25 cellular contexts compared by ENCODE assay signal in genomic region chr13:74450976-74451375, GRCh38.
DNase-seq lines count a peak whose midpoint lies in the region; ATAC-seq, FAIRE-seq and TF ChIP-seq lines count a peak whose summit lies in the region.
"Had no signal": no experiment of that assay in that cellular context is flagged by ENCODE, and none has a peak within 500 bp of the region (broad histone marks: within the 10 kb centered on the region; RNA-seq: fewer than 3 reads in every experiment).

No MANE protein-coding gene starts in this region.

- no peaks in the 10 kb centered on the region for H3K36me3 Mint-ChIP-seq in activated T-cell treated with anti-CD3 and anti-CD28 coated beads, Interleukin-2, amount 50 U/mL, for 24 hours (ENCODE audit: low read depth)
- H3K36me3 Mint-ChIP-seq: activated CD4-positive, alpha-beta memory T cell treated with anti-CD3 and anti-CD28 coated beads for 36 hours had no signal

- no peaks in the 10 kb centered on the region for H3K27me3 ChIP-seq in H1 (replicated peaks in 1 of 4; ENCODE audit: control insufficient read depth in 3 of 4, extremely low read depth in 1 of 4, insufficient read depth in 3 of 4, low read length in 3 of 4)
- no peaks in the 10 kb centered on the region for H3K27me3 ChIP-seq in ascending aorta
- H3K27me3 ChIP-seq: gastroesophageal sphincter had no signal

- no peak overlapping the region for H4K5ac ChIP-seq in H1 (ENCODE audit: insufficient read length, low read depth, low read length)

- H3K14ac ChIP-seq in H1 (ENCODE audit: insufficient read length) = no peak overlapping the region

- no peaks in the 10 kb centered on the region for H3K4me1 ChIP-seq in H1 (replicated peaks in 1 of 4; ENCODE audit: control insufficient read depth in 3 of 4, insufficient read depth in 4 of 4, low read length in 3 of 4)
- no peaks in the 10 kb centered on the region for H3K4me1 ChIP-seq in ascending aorta
- H3K4me1 ChIP-seq: gastroesophageal sphincter, parathyroid adenoma had no signal

- 0 out of 2 replicates have a peak overlapping the region, but pooled peaks have one; percentile 47 for H2AFZ ChIP-seq in H1 (ENCODE audit: low read length)
- H2AFZ ChIP-seq: parathyroid adenoma had no signal

- H3K23me2 ChIP-seq in H1 (ENCODE audit: low read depth, low read length) = no peaks in the 10 kb centered on the region

- H3K4me3 Mint-ChIP-seq in activated T-cell treated with anti-CD3 and anti-CD28 coated beads, Interleukin-2, amount 50 U/mL, for 24 hours = no peak overlapping the region
- H3K4me3 Mint-ChIP-seq: activated B cell treated with CpG ODN at 0.5 μM for 24 hours; activated CD4-positive, alpha-beta memory T cell treated with anti-CD3 and anti-CD28 coated beads for 36 hours; CD4-positive, alpha-beta T cell; naive thymus-derived CD4-positive, alpha-beta T cell had no signal

- H3K56ac ChIP-seq in H1 (replicated peaks; ENCODE audit: insufficient read length, low read depth, low read length) = no peak overlapping the region

- H2BK20ac ChIP-seq in H1 (ENCODE audit: low read length) = no peak overlapping the region

- H4K91ac ChIP-seq in H1 (replicated peaks; ENCODE audit: insufficient read length, low read length) = no peak overlapping the region

- no peaks in the 10 kb centered on the region for H3K79me1 ChIP-seq in H1 (ENCODE audit: low read depth, low read length)

- DNase-seq in AG20443 (ENCODE audit: low spot score) (peak; percentile 41), HS-5 (ENCODE audit: low read depth) (peak; percentile 10), H1 (ENCODE audit: low read depth in 1 of 2, low spot score in 2 of 2) (no peak), fibroblast of villous mesenchyme (ENCODE audit: low read depth) (peak; percentile 13), ascending aorta (ENCODE audit: low spot score in 2 of 2) (no peak)
- no peak for DNase-seq in activated T-cell treated with anti-CD3 and anti-CD28 coated beads, Interleukin-2, amount 50 U/mL, for 24 hours
- DNase-seq: ACHN; activated B cell treated with CpG ODN at 0.5 μM for 24 hours; activated CD4-positive, alpha-beta memory T cell treated with anti-CD3 and anti-CD28 coated beads for 36 hours; CD4-positive, alpha-beta T cell; DMS153; effector memory CD4-positive, alpha-beta T cell; kidney glomerular epithelial cell; mesendoderm; naive thymus-derived CD4-positive, alpha-beta T cell; NCI-H1417; T-helper 9 cell had no signal

- H3K18ac ChIP-seq in H1 (ENCODE audit: extremely low read depth, low read length) = no peak overlapping the region

- no peak overlapping the region for H2BK12ac ChIP-seq in H1 (ENCODE audit: low read depth, low read length)

- no peak for TF ChIP-seq RAD21 in H1 (IDR thresholded peaks at IDR 0.05 in 1 of 2, conservative IDR thresholded peaks at IDR 0.05 in 1 of 2; ENCODE audit: low read depth in 2 of 2, low read length in 2 of 2)

- TF ChIP-seq EP300 in H1 (IDR thresholded peaks at IDR 0.05; ENCODE audit: borderline replicate concordance in 1 of 2, low read depth in 2 of 2, low read length in 2 of 2) = no peak

- H3K27ac Mint-ChIP-seq in activated T-cell treated with anti-CD3 and anti-CD28 coated beads, Interleukin-2, amount 50 U/mL, for 24 hours = no peak overlapping the region
- H3K27ac Mint-ChIP-seq: activated B cell treated with CpG ODN at 0.5 μM for 24 hours; activated CD4-positive, alpha-beta memory T cell treated with anti-CD3 and anti-CD28 coated beads for 36 hours; CD4-positive, alpha-beta T cell; naive thymus-derived CD4-positive, alpha-beta T cell had no signal

- H2AK5ac ChIP-seq in H1 (ENCODE audit: low read depth, low read length) = no peak overlapping the region

- no peak overlapping the region for H2BK5ac ChIP-seq in H1 (ENCODE audit: low read depth, low read length)

- H3K4me1 Mint-ChIP-seq in activated T-cell treated with anti-CD3 and anti-CD28 coated beads, Interleukin-2, amount 50 U/mL, for 24 hours (ENCODE audit: low read depth) = peaks cover 4% of the 10 kb centered on the region

- no peak overlapping the region for H3K9ac ChIP-seq in H1 (replicated peaks in 1 of 4; ENCODE audit: extremely low read depth in 1 of 4, low read depth in 3 of 4, low read length in 3 of 4)
- H3K9ac ChIP-seq: parathyroid adenoma had no signal

- H3K36me3 ChIP-seq in H1 (ENCODE audit: control insufficient read depth in 2 of 4, insufficient read depth in 4 of 4, low read length in 3 of 4) (no peaks in the 10 kb centered on the region), ascending aorta (no peaks in the 10 kb centered on the region)
- H3K36me3 ChIP-seq: gastroesophageal sphincter had no signal

- no peak overlapping the region for H2BK15ac ChIP-seq in H1 (ENCODE audit: low read length)

- H2BK120ac ChIP-seq in H1 (replicated peaks; ENCODE audit: low read depth, low read length) = no peak overlapping the region

- H3K9me3 ChIP-seq in H1 (ENCODE audit: insufficient read depth in 2 of 2, low read depth in 1 of 2, low read length in 1 of 2) = no peaks in the 10 kb centered on the region
- H3K9me3 ChIP-seq in ascending aorta = peaks cover 0 to 14% of the 10 kb centered on the region in 2 donors
- H3K9me3 ChIP-seq: gastroesophageal sphincter had no signal

- FAIRE-seq in H1 (lab: Jason Lieb, UNC) = no peak
- FAIRE-seq: GM12892, HepG2 had no signal

- H3K23ac ChIP-seq in H1 (ENCODE audit: insufficient read length) = no peak overlapping the region

- POLR2A ChIA-PET in H1 (lab: Charles Lee; ENCODE audit: partially characterized antibody) = no interaction called here

- intact Hi-C loops in ascending aorta (cut with DNase I) = no loop called here

- H3K27me3 Mint-ChIP-seq in activated T-cell treated with anti-CD3 and anti-CD28 coated beads, Interleukin-2, amount 50 U/mL, for 24 hours = peaks cover 17% of the 10 kb centered on the region

- no peak for ATAC-seq in HG02970 (IDR thresholded peaks at IDR 0.05; ENCODE audit: low FRiP score, unreplicated experiment)
- no peak for ATAC-seq in GM21526 (IDR thresholded peaks at IDR 0.05; ENCODE audit: low FRiP score, unreplicated experiment)
- ATAC-seq: gastroesophageal sphincter; HCT116; HepG2; naive thymus-derived CD4-positive, alpha-beta T cell; sciatic nerve had no signal

- H3K4me3 ChIP-seq in H1 (ENCODE audit: extremely low read depth in 1 of 4, insufficient read depth in 2 of 4, low read depth in 3 of 4, low read length in 4 of 4) (no peak overlapping the region), fibroblast of villous mesenchyme (ENCODE audit: low read depth, low read length) (no peak overlapping the region), ascending aorta (no peak overlapping the region)
- H3K4me3 ChIP-seq: gastroesophageal sphincter had no signal

- H3K9me3 Mint-ChIP-seq in activated T-cell treated with anti-CD3 and anti-CD28 coated beads, Interleukin-2, amount 50 U/mL, for 24 hours = peaks cover 4% of the 10 kb centered on the region
- H3K9me3 Mint-ChIP-seq: CD4-positive, alpha-beta T cell had no signal

- no peak for TF ChIP-seq POLR2A in H1 (IDR thresholded peaks at IDR 0.05; ENCODE audit: control extremely low read depth in 1 of 2, low read depth in 2 of 2, low read length in 2 of 2)

- 92% methylated on average over 4 of the region's 4 CpGs; no CpG with 5 or more reads in 1 of the 2 experiments for WGBS in H1 (ENCODE audit: extremely low coverage in 1 of 2, insufficient coverage in 1 of 2, insufficient read length in 1 of 2, insufficient replicate concordance in 2 of 2, low coverage in 1 of 2, low lambda C conversion rate in 2 of 2, missing lambda C conversion rate in 1 of 2), 2 experiments

- no peak overlapping the region for H4K8ac ChIP-seq in H1 (ENCODE audit: extremely low read depth, insufficient read depth, low read length)

- H3K4me2 ChIP-seq in H1 (ENCODE audit: insufficient read depth in 1 of 2, low read depth in 2 of 2, low read length in 2 of 2) = no peak overlapping the region

- H4K20me1 ChIP-seq in H1 (replicated peaks in 1 of 2; ENCODE audit: control insufficient read depth in 1 of 2, insufficient read depth in 2 of 2, low read length in 2 of 2) = no peaks in the 10 kb centered on the region

- no peak overlapping the region for H3K4ac ChIP-seq in H1 (replicated peaks; ENCODE audit: insufficient read length, low read depth, low read length)

- TF ChIP-seq CTCF in H1 (IDR thresholded peaks at IDR 0.05; ENCODE audit: control extremely low read depth in 1 of 3, insufficient read depth in 1 of 3, low read depth in 1 of 3, low read length in 3 of 3) (no peak), fibroblast of villous mesenchyme (IDR thresholded peaks at IDR 0.05; ENCODE audit: insufficient read depth, low read depth, low read length) (no peak), ascending aorta (IDR thresholded peaks at IDR 0.05) (no peak)

- CTCF ChIA-PET in H1 (lab: Charles Lee; ENCODE audit: partially characterized antibody) = interaction anchor here (0.9 to 1.4 kb wide), 3 partner anchors 51 to 683 kb away, joined by 3 read pairs; no protein-coding TSS in a partner anchor

- H3K79me2 ChIP-seq in H1 (ENCODE audit: control insufficient read depth in 1 of 2, insufficient read depth in 2 of 2, low read length in 2 of 2) = no peaks in the 10 kb centered on the region
- H3K79me2 ChIP-seq: parathyroid adenoma had no signal

- H3K27ac ChIP-seq in H1 (ENCODE audit: low read depth, low read length) (no peak overlapping the region), ascending aorta (no peak overlapping the region)
- H3K27ac ChIP-seq: gastroesophageal sphincter, parathyroid adenoma had no signal

Comparison
In these comparisons a context has a peak if more than half of its experiments do, and no peak if none do; other contexts are left out.
1. DNase-seq: peak in AG20443 (single experiment), HS-5 (single experiment) and fibroblast of villous mesenchyme (single experiment); none in H1 (0 of 2), activated T-cell treated with anti-CD3 and anti-CD28 coated beads, Interleukin-2, amount 50 U/mL, for 24 hours (single experiment) and ascending aorta (0 of 2).